Comparison of ENCODE assay signal across 29 cellular contexts in genomic region chr15:29765898-29766537, GRCh38. TPM values are rescaled to one million over a fixed set of nuclear protein-coding genes. Genes with fewer than 3 reads are reported as not detected.
DNase-seq lines count a peak whose midpoint lies in the region; ATAC-seq, FAIRE-seq and TF ChIP-seq lines count a peak whose summit lies in the region.
"Had no signal": no experiment of that assay in that cellular context is flagged by ENCODE, and none has a peak within 500 bp of the region (broad histone marks: within the 10 kb centered on the region; RNA-seq: fewer than 3 reads in every experiment).

No MANE protein-coding gene starts in this region.

- H3K79me2 ChIP-seq in HepG2 (ENCODE audit: insufficient read depth, low read length) = no peaks in the 10 kb centered on the region

- DNase-seq in HepG2 (ENCODE audit: low spot score) = no peak
- peak in 3 of 5 donors; percentile 25 to 34 (median 25) for DNase-seq in heart left ventricle
- DNase-seq in mesothelial cell of epicardium (ENCODE audit: low spot score in 2 of 2, unreplicated experiment in 2 of 2) = no peak
- no peak for DNase-seq in NCI-H2171 treated with DMSO at 0.1 percent for 48 hours (lab: John Stamatoyannopoulos, UW)
- DNase-seq in esophagus muscularis mucosa (ENCODE audit: extremely low spot score) = no peak
- DNase-seq: activated CD4-positive, alpha-beta T cell treated with anti-CD3 and anti-CD28 coated beads, Interleukin-2, amount 50 U/mL, for 48 hours; activated CD8-positive, alpha-beta memory T cell treated with anti-CD3 and anti-CD28 coated beads, Interleukin-2, amount 50 U/mL, for 4 hours; activated naive CD4-positive, alpha-beta T cell treated with anti-CD3 and anti-CD28 coated beads for 36 hours; CD8-positive, alpha-beta memory T cell; GDM1; H7; islet precursor cell; NCI-H1092; NCI-H187 treated with DMSO at 0.1 percent for 48 hours; NCI-H2227 treated with DMSO at 0.1 percent for 48 hours; NCI-H526 treated with DMSO at 0.1 percent for 48 hours; SIG-M5; stimulated activated naive CD8-positive, alpha-beta T cell treated with anti-CD3 and anti-CD28 coated beads, Interleukin-15, Interleukin-2, amounts not matched to agents 100 U/mL and 50 U/mL, for 24 hours had no signal

- TF ChIP-seq POLR2A in HepG2 (IDR thresholded peaks at IDR 0.05; ENCODE audit: insufficient read depth in 1 of 2, low read depth in 2 of 2, low read length in 2 of 2) (no peak), heart left ventricle (IDR thresholded peaks at IDR 0.05) (no peak), GM18505 (IDR thresholded peaks at IDR 0.05; ENCODE audit: borderline replicate concordance, extremely low read depth, insufficient read depth, insufficient read length) (no peak), esophagus muscularis mucosa (IDR thresholded peaks at IDR 0.05; ENCODE audit: low read depth) (no peak)

- peaks cover 5% of the 10 kb centered on the region for H3K4me1 Mint-ChIP-seq in mesothelial cell of epicardium
- H3K4me1 Mint-ChIP-seq: CD8-positive, alpha-beta memory T cell; IgD-negative memory B cell; neural crest cell had no signal

- H3K9ac ChIP-seq in liver (ENCODE audit: low read depth in 1 of 2, low read length in 2 of 2) (no peak overlapping the region), HepG2 (ENCODE audit: insufficient read depth, low read depth, low read length) (no peak overlapping the region)

- H3K4me3 Mint-ChIP-seq in mesothelial cell of epicardium = no peak overlapping the region
- H3K4me3 Mint-ChIP-seq: activated naive CD4-positive, alpha-beta T cell treated with anti-CD3 and anti-CD28 coated beads for 36 hours; activated T-helper 1 cell treated with anti-CD3 and anti-CD28 coated beads, Interleukin-12 subunit alpha, Interleukin-12 subunit beta, Interleukin-2, Interleukin-4 antibody, amounts not matched to agents 30 ng/mL and 10 ng/mL and 1 ng/mL, durations not matched to agents 14 hours and 24 hours and 36 hours; CD8-positive, alpha-beta memory T cell; dendritic cell treated with granulocyte-macrophage colony-stimulating factor and Interleukin-4, amounts not matched to agents 40 ng/mL and 50 ng/mL, for 4 days; IgD-negative memory B cell; neural crest cell had no signal

- H3K27me3 ChIP-seq in liver (ENCODE audit: control insufficient read depth in 4 of 4, insufficient read depth in 4 of 4, low read length in 3 of 4) = no peaks in the 10 kb centered on the region
- no peaks in the 10 kb centered on the region for H3K27me3 ChIP-seq in HepG2 (ENCODE audit: control insufficient read depth in 1 of 2, insufficient read depth in 2 of 2, low read length in 2 of 2)
- H3K27me3 ChIP-seq in heart left ventricle = no peaks in the 10 kb centered on the region
- no peaks in the 10 kb centered on the region for H3K27me3 ChIP-seq in esophagus muscularis mucosa
- H3K27me3 ChIP-seq: adrenal gland had no signal

- intact Hi-C loops in HepG2 (cut with micrococcal nuclease; ENCODE audit: unreplicated experiment) (no loop called here), heart left ventricle (cut with DNase I) (loop anchor here in 5 of 10 donors (5.0 to 10.0 kb wide), 3 partner anchors 41 to 56 kb away; partner anchors contain the start of gene TJP1 (in 1 of the 5)), esophagus muscularis mucosa (cut with DNase I) (no loop called here)

- no peak overlapping the region for H3K27ac ChIP-seq in liver (ENCODE audit: low read depth in 1 of 2, low read length in 2 of 2)
- no peak overlapping the region for H3K27ac ChIP-seq in HepG2 (ENCODE audit: extremely low read length, insufficient read depth, low read length)
- peak overlapping the region in 4 of 12 donors; percentile 13 to 42 (median 32) for H3K27ac ChIP-seq in heart left ventricle
- H3K27ac ChIP-seq in esophagus muscularis mucosa (replicated peaks in 1 of 4) = no peak overlapping the region
- H3K27ac ChIP-seq: adrenal gland had no signal

- no TSS peak for BruUV-seq in HepG2 (replicated peaks; lab: Mats Ljungman, UMichigan)

- H3K9me3 ChIP-seq in liver (ENCODE audit: control insufficient read depth in 4 of 4, low read length in 3 of 4) (no peaks in the 10 kb centered on the region), HepG2 (ENCODE audit: low read length) (no peaks in the 10 kb centered on the region), heart left ventricle (no peaks in the 10 kb centered on the region), esophagus muscularis mucosa (no peaks in the 10 kb centered on the region)
- H3K9me3 ChIP-seq: adrenal gland had no signal

- no peaks in the 10 kb centered on the region for H3K27me3 Mint-ChIP-seq in mesothelial cell of epicardium (ENCODE audit: low read depth)
- H3K27me3 Mint-ChIP-seq: IgD-negative memory B cell had no signal

- peaks cover 57% of the 10 kb centered on the region for H3K36me3 Mint-ChIP-seq in mesothelial cell of epicardium
- H3K36me3 Mint-ChIP-seq: CD8-positive, alpha-beta memory T cell; IgD-negative memory B cell had no signal

- in situ Hi-C loops in HepG2 (cut with HindIII; ENCODE audit: extremely low pct_ligation_motif_present, low pct_unique_long_range_greater_than_20kb) = no loop called here

- TF ChIP-seq RAD21 in liver (IDR thresholded peaks at IDR 0.05) (no peak), HepG2 (CRISPR knock-in tag; IDR thresholded peaks at IDR 0.05) (no peak)

- POLR2A ChIA-PET in HepG2 (lab: Yijun Ruan, JAX) = no interaction called here

- H3K27ac Mint-ChIP-seq in mesothelial cell of epicardium = peak overlapping the region; percentile 37
- H3K27ac Mint-ChIP-seq: activated naive CD4-positive, alpha-beta T cell treated with anti-CD3 and anti-CD28 coated beads for 36 hours; activated T-helper 1 cell treated with anti-CD3 and anti-CD28 coated beads, Interleukin-12 subunit alpha, Interleukin-12 subunit beta, Interleukin-2, Interleukin-4 antibody, amounts not matched to agents 30 ng/mL and 10 ng/mL and 1 ng/mL, durations not matched to agents 14 hours and 24 hours and 36 hours; dendritic cell treated with granulocyte-macrophage colony-stimulating factor and Interleukin-4, amounts not matched to agents 40 ng/mL and 50 ng/mL, for 4 days; IgD-negative memory B cell had no signal

- CTCF ChIA-PET in HepG2 (lab: Yijun Ruan, JAX; ENCODE audit: low intra/inter-chr PET ratio, low total read pairs) = no interaction called here

- peaks cover 0 to 18% (median 7%) of the 10 kb centered on the region in 4 donors for H3K36me3 ChIP-seq in liver (ENCODE audit: control insufficient read depth in 4 of 4, insufficient read depth in 3 of 4, low read depth in 1 of 4, low read length in 3 of 4)
- H3K36me3 ChIP-seq in HepG2 (replicated peaks in 1 of 2; ENCODE audit: control insufficient read depth in 1 of 2, insufficient read depth in 2 of 2, low read length in 2 of 2) = peaks cover 21 to 67% of the 10 kb centered on the region in 2 experiments
- peaks cover 0 to 98% (median 38%) of the 10 kb centered on the region in 9 donors for H3K36me3 ChIP-seq in heart left ventricle
- peaks cover 29 to 65% (median 46%) of the 10 kb centered on the region in 4 donors for H3K36me3 ChIP-seq in esophagus muscularis mucosa

- no peak for FAIRE-seq in HepG2 (lab: Jason Lieb, UNC)
- FAIRE-seq: A204.1, GM19239 had no signal

- TF ChIP-seq CTCF in liver (IDR thresholded peaks at IDR 0.05; ENCODE audit: low read depth, low read length, missing input control) (no peak), HepG2 (CRISPR knock-in tag; IDR thresholded peaks at IDR 0.05) (no peak), heart left ventricle (IDR thresholded peaks at IDR 0.05) (no peak), mesothelial cell of epicardium (IDR thresholded peaks at IDR 0.05; ENCODE audit: unreplicated experiment) (no peak), esophagus muscularis mucosa (IDR thresholded peaks at IDR 0.05) (no peak)

- H2AFZ ChIP-seq in HepG2 (ENCODE audit: low read length) = no peak overlapping the region

- WGBS in liver = 24% methylated on average over 8 of the region's 8 CpGs
- WGBS in HepG2 (ENCODE audit: low lambda C conversion rate) = 88% methylated on average over 8 of the region's 8 CpGs
- WGBS in heart left ventricle, 4 donors = 17 to 29% (median 19%) methylated on average over 8 of the region's 8 CpGs
- 59% methylated on average over 8 of the region's 8 CpGs for WGBS in esophagus muscularis mucosa

- ATAC-seq in HepG2 (no peak), heart left ventricle (peak; percentile 33 to 86 (median 61)), GM18505 (IDR thresholded peaks at IDR 0.05; ENCODE audit: unreplicated experiment) (no peak), GM19324 (IDR thresholded peaks at IDR 0.05; ENCODE audit: low FRiP score, unreplicated experiment) (no peak)
- ATAC-seq: stimulated activated naive CD8-positive, alpha-beta T cell treated with anti-CD3 and anti-CD28 coated beads, Interleukin-15, Interleukin-2, amounts not matched to agents 100 U/mL and 50 U/mL, for 24 hours had no signal

- H3K4me3 ChIP-seq in liver (ENCODE audit: low read depth in 1 of 3, low read length in 3 of 3) = no peak overlapping the region
- no peak overlapping the region for H3K4me3 ChIP-seq in HepG2 (replicated peaks in 1 of 3; ENCODE audit: insufficient read depth in 1 of 3, low read depth in 2 of 3, low read length in 3 of 3)
- H3K4me3 ChIP-seq in heart left ventricle = no peak overlapping the region
- H3K4me3 ChIP-seq in esophagus muscularis mucosa = no peak overlapping the region
- H3K4me3 ChIP-seq: adrenal gland, lung had no signal

- H4K20me1 ChIP-seq in HepG2 (ENCODE audit: insufficient read depth, low read length) = no peaks in the 10 kb centered on the region

- H3K9me3 Mint-ChIP-seq in mesothelial cell of epicardium = no peaks in the 10 kb centered on the region
- H3K9me3 Mint-ChIP-seq: activated naive CD4-positive, alpha-beta T cell treated with anti-CD3 and anti-CD28 coated beads for 36 hours; activated T-helper 1 cell treated with anti-CD3 and anti-CD28 coated beads, Interleukin-12 subunit alpha, Interleukin-12 subunit beta, Interleukin-2, Interleukin-4 antibody, amounts not matched to agents 30 ng/mL and 10 ng/mL and 1 ng/mL, durations not matched to agents 14 hours and 24 hours and 36 hours; dendritic cell treated with granulocyte-macrophage colony-stimulating factor and Interleukin-4, amounts not matched to agents 40 ng/mL and 50 ng/mL, for 4 days; neural crest cell had no signal

- TF ChIP-seq EP300 in HepG2 (IDR thresholded peaks at IDR 0.05; ENCODE audit: low read depth in 2 of 2, low read length in 2 of 2) (no peak), HepG2 (CRISPR knock-in tag; IDR thresholded peaks at IDR 0.05; ENCODE audit: borderline replicate concordance) (no peak), esophagus muscularis mucosa (IDR thresholded peaks at IDR 0.05) (no peak)

- H3K4me2 ChIP-seq in HepG2 (ENCODE audit: low read depth, low read length) = no peak overlapping the region

- H3K4me1 ChIP-seq in liver (ENCODE audit: control insufficient read depth in 4 of 4, insufficient read depth in 4 of 4, low read length in 3 of 4) (peaks cover 0 to 31% (median 16%) of the 10 kb centered on the region in 4 donors), HepG2 (ENCODE audit: insufficient read depth, low read length) (no peaks in the 10 kb centered on the region), heart left ventricle (peaks cover 0 to 38% (median 27%) of the 10 kb centered on the region in 12 donors), esophagus muscularis mucosa (peaks cover 10 to 27% (median 19%) of the 10 kb centered on the region in 4 donors)
- H3K4me1 ChIP-seq: adrenal gland had no signal

RNA-seq across cellular contexts. Expression of gene TJP1, which starts 56.2 kb away (rescaled TPM):
- total RNA-seq in liver (10 to 100 TPM; 13.5 to 40.4 TPM), HepG2 (2016; rRNA removed; fragmentation: Illumina TruSeq; extraction: Trizol) (25.9 and 37.2 TPM in 2 replicates), heart left ventricle (100 to 1,000 TPM in 6 of 9 donors, 10 to 100 TPM in 3; 89.4 to 159 (median 112) TPM), mesothelial cell of epicardium (147 to 159 TPM (median 154 TPM) in 3 replicates), esophagus muscularis mucosa (100 to 1,000 TPM in 1 of 4 donors, 10 to 100 TPM in 3; 69.4 to 108 (median 90.2) TPM)
- polyA plus RNA-seq in liver (10 to 100 TPM; 12.6 to 20.2 TPM), HepG2 (2011; rRNA removed) (24.7 and 27.1 TPM in 2 replicates), heart left ventricle (10 to 100 TPM; 26.8 to 41.8 TPM)
- 16.0 and 19.2 TPM in 2 replicates for total RNA-seq in HepG2 (2016; cell fraction: cytosol; rRNA removed; fragmentation: Illumina TruSeq; extraction: Trizol; ENCODE audit: low read depth)
- total RNA-seq in HepG2 (2016; cell fraction: insoluble cytoplasmic fraction; rRNA removed; fragmentation: Illumina TruSeq; extraction: Trizol) = 23.9 and 35.3 TPM in 2 replicates
- 14.1 and 17.3 TPM in 2 replicates for total RNA-seq in HepG2 (2016; cell fraction: membrane; rRNA removed; fragmentation: Illumina TruSeq; extraction: Trizol)
- 32.5 and 44.1 TPM in 2 replicates for total RNA-seq in HepG2 (2016; cell fraction: nucleus; rRNA removed; fragmentation: Illumina TruSeq; extraction: Trizol)
- polyA plus RNA-seq in HepG2 (2011; cell fraction: cytosol; rRNA removed) = 13.9 and 20.4 TPM in 2 replicates
- 17.6 and 17.9 TPM in 2 replicates for polyA plus RNA-seq in HepG2 (2011; cell fraction: nucleus; rRNA removed)
- 20.7 and 23.9 TPM in 2 replicates for polyA plus RNA-seq in HepG2 (2012)
- polyA plus RNA-seq in HepG2 (2016; cell fraction: cytosol; fragmentation: Illumina TruSeq; extraction: Trizol; ENCODE audit: low read depth) = 0.76 and 0.90 TPM in 2 replicates
- 33.8 and 36.8 TPM in 2 replicates for polyA plus RNA-seq in HepG2 (2016; cell fraction: insoluble cytoplasmic fraction; fragmentation: Illumina TruSeq; extraction: Trizol; ENCODE audit: low read depth)
- polyA plus RNA-seq in HepG2 (2016; cell fraction: membrane; fragmentation: Illumina TruSeq; extraction: Trizol; ENCODE audit: low read depth) = 2.9 and 3.8 TPM in 2 replicates
- polyA plus RNA-seq in HepG2 (2016; cell fraction: nucleus; fragmentation: Illumina TruSeq; extraction: Trizol; ENCODE audit: insufficient read depth, low read depth) = 29.5 and 33.1 TPM in 2 replicates
- polyA minus RNA-seq in HepG2 (2011; rRNA and poly(A)+ RNA removed; ENCODE audit: low replicate concordance) = 27.9 and 33.8 TPM in 2 replicates
- 24.0 and 34.0 TPM in 2 replicates for polyA minus RNA-seq in HepG2 (2011; cell fraction: cytosol; rRNA and poly(A)+ RNA removed)
- 74.8 and 91.5 TPM in 2 replicates for polyA minus RNA-seq in HepG2 (2011; cell fraction: nucleus; rRNA and poly(A)+ RNA removed)
- total RNA-seq: activated naive CD4-positive, alpha-beta T cell treated with anti-CD3 and anti-CD28 coated beads for 36 hours; activated T-helper 1 cell treated with anti-CD3 and anti-CD28 coated beads, Interleukin-12 subunit alpha, Interleukin-12 subunit beta, Interleukin-2, Interleukin-4 antibody, amounts not matched to agents 30 ng/mL and 10 ng/mL and 1 ng/mL, durations not matched to agents 14 hours and 24 hours and 36 hours; CD8-positive, alpha-beta memory T cell had no signal
- polyA plus RNA-seq: CD8-positive, alpha-beta memory T cell; IgD-negative memory B cell had no signal

Comparison
In these comparisons a context has a peak if more than half of its experiments do, and no peak if none do; other contexts are left out.
1. ATAC-seq: peak in heart left ventricle (4 of 4); none in HepG2 (single experiment), GM18505 (single experiment) and GM19324 (single experiment).
2. DNase-seq: peak in heart left ventricle (3 of 5); none in HepG2 (single experiment), mesothelial cell of epicardium (0 of 2), NCI-H2171 treated with DMSO at 0.1 percent for 48 hours (single experiment) and esophagus muscularis mucosa (single experiment).